ENCODE assay signal across 19 cellular contexts in the genomic region with DNA sequence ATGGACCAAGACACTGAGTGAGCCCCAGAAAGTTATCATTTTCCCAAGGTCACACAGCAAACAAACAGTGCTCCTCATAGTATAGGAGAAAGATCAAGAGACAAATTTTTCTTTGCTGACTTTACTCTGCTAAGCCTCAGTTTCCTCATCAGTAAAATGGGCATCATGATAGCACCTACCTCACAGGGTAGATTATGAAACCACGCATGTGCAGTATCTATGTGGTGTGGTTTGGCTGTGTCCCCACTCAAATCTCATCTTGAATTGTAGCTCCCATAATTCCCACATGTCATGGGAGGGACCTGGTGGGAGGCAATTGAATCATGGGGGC. TPM values are rescaled to one million over a fixed set of nuclear protein-coding genes. Genes with fewer than 3 reads are reported as not detected.
DNase-seq lines count a peak whose midpoint lies in the region; ATAC-seq, FAIRE-seq and TF ChIP-seq lines count a peak whose summit lies in the region.
"Had no signal": no experiment of that assay in that cellular context is flagged by ENCODE, and none has a peak within 500 bp of the region (broad histone marks: within the 10 kb centered on the region; RNA-seq: fewer than 3 reads in every experiment).

No MANE protein-coding gene starts in this region.

- CTCF ChIA-PET in HepG2 (lab: Yijun Ruan, JAX; ENCODE audit: low intra/inter-chr PET ratio, low total read pairs) (no interaction called here), K562 (lab: Yijun Ruan, JAX; ENCODE audit: low intra/inter-chr PET ratio) (no interaction called here)

- H3K4me1 ChIP-seq in HepG2 (ENCODE audit: insufficient read depth, low read length) (peaks cover 22% of the 10 kb centered on the region), right lobe of liver (peaks cover 0 to 34% (median 8%) of the 10 kb centered on the region in 4 donors), MM.1S (ENCODE audit: low read length) (peaks cover 11% of the 10 kb centered on the region), K562 (replicated peaks in 1 of 2; ENCODE audit: control insufficient read depth in 2 of 2, insufficient read depth in 2 of 2, low read length in 2 of 2) (peaks cover 2 to 6% of the 10 kb centered on the region in 2 experiments; a peak in 2 of 5 replicates)

- no peaks in the 10 kb centered on the region for H3F3A ChIP-seq in MM.1S (ENCODE audit: insufficient read depth, low read length)

- BruUV-seq in HepG2 (replicated peaks; lab: Mats Ljungman, UMichigan) (no TSS peak), K562 (replicated peaks; lab: Mats Ljungman, UMichigan) (no TSS peak)

- H3K4me2 ChIP-seq in HepG2 (ENCODE audit: low read depth, low read length) (no peak overlapping the region), MM.1S (ENCODE audit: low read depth, low read length) (peak overlapping the region; percentile 41; the same call in 1 of the 2 replicates), K562 (ENCODE audit: insufficient read depth, low read length) (no peak overlapping the region)

- H3K9ac ChIP-seq in HepG2 (ENCODE audit: insufficient read depth, low read depth, low read length) (no peak overlapping the region), MM.1S (ENCODE audit: low read length) (no peak overlapping the region), K562 (ENCODE audit: insufficient read depth in 1 of 2, low read depth in 2 of 2, low read length in 2 of 2) (no peak overlapping the region)

- no peaks in the 10 kb centered on the region for H4K20me1 ChIP-seq in HepG2 (ENCODE audit: insufficient read depth, low read length)
- no peaks in the 10 kb centered on the region for H4K20me1 ChIP-seq in MM.1S (ENCODE audit: insufficient read depth, low read length)
- H4K20me1 ChIP-seq in K562 (replicated peaks; ENCODE audit: control insufficient read depth, insufficient read depth, low read length) = no peaks in the 10 kb centered on the region

- no peaks in the 10 kb centered on the region for H3K9me1 ChIP-seq in K562 (ENCODE audit: control insufficient read depth, insufficient read depth, low read length)

- H3K27ac ChIP-seq in HepG2 (ENCODE audit: extremely low read length, insufficient read depth, low read length) (no peak overlapping the region), right lobe of liver (no peak overlapping the region), MM.1S (ENCODE audit: low read length) (no peak overlapping the region), K562 (ENCODE audit: extremely low read depth, low read depth, low read length) (no peak overlapping the region)

- no peak for DNase-seq in HepG2 (ENCODE audit: low spot score)
- DNase-seq in right lobe of liver = no peak
- DNase-seq in MM.1S = no peak
- no peak for DNase-seq in K562 (ENCODE audit: extremely low read depth in 1 of 4, low spot score in 3 of 4)
- DNase-seq in NCI-H1436 (lab: John Stamatoyannopoulos, UW) = no peak
- DNase-seq: 8988T; BE2C; CD4-positive, CD25-positive, alpha-beta regulatory T cell; CD8-positive, alpha-beta memory T cell; COR-L47; DMS 273 treated with DMSO at 0.1 percent for 48 hours; DMS53; DND-41 had no signal

- H3K27me3 ChIP-seq in HepG2 (ENCODE audit: control insufficient read depth in 1 of 2, insufficient read depth in 2 of 2, low read length in 2 of 2) (no peaks in the 10 kb centered on the region), right lobe of liver (no peaks in the 10 kb centered on the region), MM.1S (replicated peaks; ENCODE audit: insufficient read depth, low read length) (peaks cover 5% of the 10 kb centered on the region; the same call in 1 of the 2 replicates), K562 (ENCODE audit: control insufficient read depth in 2 of 2, insufficient read depth in 2 of 2, low read length in 2 of 2) (peaks cover 2 to 19% of the 10 kb centered on the region in 2 experiments; a peak in 3 of 5 replicates)
- H3K27me3 ChIP-seq: BE2C had no signal

- H3K9me3 ChIP-seq in HepG2 (ENCODE audit: low read length) (no peaks in the 10 kb centered on the region), right lobe of liver (no peaks in the 10 kb centered on the region), MM.1S (replicated peaks; ENCODE audit: insufficient read depth, low read length) (no peaks in the 10 kb centered on the region), K562 (replicated peaks; ENCODE audit: control insufficient read depth, insufficient read depth, low read depth, low read length) (no peaks in the 10 kb centered on the region)
- H3K9me3 ChIP-seq: BE2C, HAP-1 had no signal

- H3K36me3 ChIP-seq in HepG2 (replicated peaks in 1 of 2; ENCODE audit: control insufficient read depth in 1 of 2, insufficient read depth in 2 of 2, low read length in 2 of 2) (no peaks in the 10 kb centered on the region), right lobe of liver (peaks cover 0 to 16% (median 7%) of the 10 kb centered on the region in 4 donors), MM.1S (replicated peaks; ENCODE audit: insufficient read depth, low read length) (no peaks in the 10 kb centered on the region), K562 (ENCODE audit: control insufficient read depth, insufficient read depth, low read length) (no peaks in the 10 kb centered on the region)
- H3K36me3 ChIP-seq: BE2C, HAP-1 had no signal

- no peak overlapping the region for H2AFZ ChIP-seq in HepG2 (ENCODE audit: low read length)
- no peak overlapping the region for H2AFZ ChIP-seq in MM.1S (ENCODE audit: low read length)
- no peak overlapping the region for H2AFZ ChIP-seq in K562 (ENCODE audit: low read depth, low read length)

- WGBS in HepG2 (ENCODE audit: low lambda C conversion rate) = 86% methylated on average over 1 of the region's 1 CpG
- 86% methylated on average over 1 of the region's 1 CpG for WGBS in right lobe of liver (ENCODE audit: insufficient coverage, low coverage, low lambda C conversion rate, missing lambda C conversion rate)
- WGBS in K562 (ENCODE audit: insufficient coverage, low coverage, missing lambda C conversion rate) = 10% methylated on average over 1 of the region's 1 CpG

- ATAC-seq in HepG2 (no peak), right lobe of liver (no peak), K562 (no peak), HG03280 (IDR thresholded peaks at IDR 0.05; ENCODE audit: unreplicated experiment) (no peak), HG02870 (IDR thresholded peaks at IDR 0.05; ENCODE audit: unreplicated experiment) (no peak)
- ATAC-seq: GM12878 had no signal

- H3K79me2 ChIP-seq in HepG2 (ENCODE audit: insufficient read depth, low read length) = no peaks in the 10 kb centered on the region
- H3K79me2 ChIP-seq in MM.1S (ENCODE audit: low read length) = no peaks in the 10 kb centered on the region
- H3K79me2 ChIP-seq in K562 (ENCODE audit: control insufficient read depth, insufficient read depth, low read length) = no peaks in the 10 kb centered on the region

- POLR2A ChIA-PET in HepG2 (lab: Yijun Ruan, JAX) (no interaction called here), K562 (lab: Yijun Ruan, JAX) (interaction anchor here (1.2 to 1.3 kb wide), 2 partner anchors 15 to 21 kb away, joined by 3 to 4 read pairs; no protein-coding TSS in a partner anchor)

- in situ Hi-C loops in HepG2 (cut with HindIII; ENCODE audit: extremely low pct_ligation_motif_present, low pct_unique_long_range_greater_than_20kb) (no loop called here), K562 (cut with MboI) (no loop called here)

- TF ChIP-seq EP300 in HepG2 (IDR thresholded peaks at IDR 0.05; ENCODE audit: low read depth in 2 of 2, low read length in 2 of 2) (no peak), HepG2 (CRISPR knock-in tag; IDR thresholded peaks at IDR 0.05; ENCODE audit: borderline replicate concordance) (no peak), K562 (IDR thresholded peaks at IDR 0.05; ENCODE audit: low read length) (no peak)

- no peak overlapping the region for H3K4me3 ChIP-seq in HepG2 (replicated peaks in 1 of 3; ENCODE audit: insufficient read depth in 1 of 3, low read depth in 2 of 3, low read length in 3 of 3)
- no peak overlapping the region for H3K4me3 ChIP-seq in right lobe of liver
- no peak overlapping the region for H3K4me3 ChIP-seq in MM.1S (ENCODE audit: low read length)
- H3K4me3 ChIP-seq in K562 = no peak overlapping the region
- H3K4me3 ChIP-seq: GM12878, HAP-1 had no signal

- no peak for FAIRE-seq in HepG2 (lab: Jason Lieb, UNC)
- no peak for FAIRE-seq in K562 (lab: Jason Lieb, UNC)
- FAIRE-seq: GM12878 had no signal

- TF ChIP-seq POLR2A in HepG2 (IDR thresholded peaks at IDR 0.05; ENCODE audit: insufficient read depth in 1 of 2, low read depth in 2 of 2, low read length in 2 of 2) = no peak
- no peak for TF ChIP-seq POLR2A in right lobe of liver (IDR thresholded peaks at IDR 0.05)
- TF ChIP-seq POLR2A in K562 (conservative IDR thresholded peaks at IDR 0.05) = no peak

- TF ChIP-seq CTCF in HepG2 (CRISPR knock-in tag; IDR thresholded peaks at IDR 0.05) (no peak), right lobe of liver (IDR thresholded peaks at IDR 0.05) (no peak), MM.1S (IDR thresholded peaks at IDR 0.05; ENCODE audit: low read length) (no peak), K562 (IDR thresholded peaks at IDR 0.05 in 2 of 3, conservative IDR thresholded peaks at IDR 0.05 in 1 of 3; ENCODE audit: insufficient read depth in 2 of 3, low read depth in 1 of 3, low read length in 3 of 3) (no peak)

- intact Hi-C loops in HepG2 (cut with micrococcal nuclease; ENCODE audit: unreplicated experiment) = no loop called here
- intact Hi-C loops in right lobe of liver (cut with DNase I) = no loop called here
- intact Hi-C loops in K562 (cut with micrococcal nuclease) = no loop called here

- TF ChIP-seq RAD21 in HepG2 (CRISPR knock-in tag; IDR thresholded peaks at IDR 0.05) = no peak
- TF ChIP-seq RAD21 in K562 (CRISPR knock-in tag; conservative IDR thresholded peaks at IDR 0.05 in 1 of 2, IDR thresholded peaks at IDR 0.05 in 1 of 2) = no peak

- H3K9me2 ChIP-seq in MM.1S (replicated peaks; ENCODE audit: insufficient read depth, low read length) = no peaks in the 10 kb centered on the region

RNA-seq across cellular contexts. Expression of gene PINK1, which starts 16.1 kb away (rescaled TPM):
- total RNA-seq in HepG2 (2016; rRNA removed; fragmentation: Illumina TruSeq; extraction: Trizol) = 13.1 and 15.3 TPM in 2 replicates
- 5.6 and 6.1 TPM in 2 replicates for total RNA-seq in HepG2 (2016; cell fraction: cytosol; rRNA removed; fragmentation: Illumina TruSeq; extraction: Trizol; ENCODE audit: low read depth)
- total RNA-seq in HepG2 (2016; cell fraction: insoluble cytoplasmic fraction; rRNA removed; fragmentation: Illumina TruSeq; extraction: Trizol) = 13.5 and 15.3 TPM in 2 replicates
- 11.1 and 11.3 TPM in 2 replicates for total RNA-seq in HepG2 (2016; cell fraction: membrane; rRNA removed; fragmentation: Illumina TruSeq; extraction: Trizol)
- 6.6 and 7.9 TPM in 2 replicates for total RNA-seq in HepG2 (2016; cell fraction: nucleus; rRNA removed; fragmentation: Illumina TruSeq; extraction: Trizol)
- polyA plus RNA-seq in HepG2 (2011; rRNA removed) = 16.1 and 22.2 TPM in 2 replicates
- polyA plus RNA-seq in HepG2 (2011; cell fraction: cytosol; rRNA removed) = 18.4 and 20.0 TPM in 2 replicates
- polyA plus RNA-seq in HepG2 (2011; cell fraction: nucleus; rRNA removed) = 9.4 and 14.0 TPM in 2 replicates
- 16.1 and 27.7 TPM in 2 replicates for polyA plus RNA-seq in HepG2 (2012)
- polyA plus RNA-seq in HepG2 (2016; cell fraction: cytosol; fragmentation: Illumina TruSeq; extraction: Trizol; ENCODE audit: low read depth) = 5.1 and 5.5 TPM in 2 replicates
- 11.4 and 13.0 TPM in 2 replicates for polyA plus RNA-seq in HepG2 (2016; cell fraction: insoluble cytoplasmic fraction; fragmentation: Illumina TruSeq; extraction: Trizol; ENCODE audit: low read depth)
- 6.7 and 7.8 TPM in 2 replicates for polyA plus RNA-seq in HepG2 (2016; cell fraction: membrane; fragmentation: Illumina TruSeq; extraction: Trizol; ENCODE audit: low read depth)
- 7.1 and 7.2 TPM in 2 replicates for polyA plus RNA-seq in HepG2 (2016; cell fraction: nucleus; fragmentation: Illumina TruSeq; extraction: Trizol; ENCODE audit: insufficient read depth, low read depth)
- 18.7 and 37.0 TPM in 2 replicates for polyA minus RNA-seq in HepG2 (2011; rRNA and poly(A)+ RNA removed; ENCODE audit: low replicate concordance)
- polyA minus RNA-seq in HepG2 (2011; cell fraction: cytosol; rRNA and poly(A)+ RNA removed) = 6.9 and 10.6 TPM in 2 replicates
- 5.0 and 6.5 TPM in 2 replicates for polyA minus RNA-seq in HepG2 (2011; cell fraction: nucleus; rRNA and poly(A)+ RNA removed)
- 10 to 100 TPM; 67.3 to 94.1 (median 83.0) TPM for total RNA-seq in right lobe of liver
- total RNA-seq in K562 (2011; cell fraction: chromatin; rRNA removed; ENCODE audit: low replicate concordance) = 7.4 and 10.6 TPM in 2 replicates
- 5.8 and 8.2 TPM in 2 replicates for total RNA-seq in K562 (2011; cell fraction: nucleolus; rRNA removed)
- total RNA-seq in K562 (2011; cell fraction: nucleoplasm; rRNA removed) = 7.4 and 8.1 TPM in 2 replicates
- 11.3 and 12.9 TPM in 2 replicates for total RNA-seq in K562 (2014; rRNA removed)
- total RNA-seq in K562 (2014; rRNA removed; fragmentation: Illumina TruSeq; extraction: Trizol) = 5.7 and 6.2 TPM in 2 replicates
- total RNA-seq in K562 (2015; rRNA removed; fragmentation: Illumina TruSeq; extraction: Trizol) = 5.9 and 6.5 TPM in 2 replicates
- 9.3 and 9.5 TPM in 2 replicates for total RNA-seq in K562 (2021)
- 6.8 and 9.3 TPM in 2 replicates for polyA plus RNA-seq in K562 (2011; rRNA removed)
- 8.0 and 11.3 TPM in 2 replicates for polyA plus RNA-seq in K562 (2011; cell fraction: cytosol; rRNA removed)
- polyA plus RNA-seq in K562 (2011; cell fraction: nucleus; rRNA removed) = 5.3 and 5.6 TPM in 2 replicates
- polyA plus RNA-seq in K562 (2012) = 9.1 and 27.2 TPM in 2 replicates
- 7.6 and 9.9 TPM in 2 replicates for polyA plus RNA-seq in K562 (2014; fragmentation: Illumina TruSeq; extraction: Trizol)
- polyA plus RNA-seq in K562 (2014; fragmentation: Nextera tagmentation; extraction: Ambion mirVana) = 1 to 10 TPM; 1.5 to 2.2 TPM
- 10.2 and 10.5 TPM in 2 replicates for polyA plus RNA-seq in K562 (2014; rRNA removed)
- polyA minus RNA-seq in K562 (2011; rRNA and poly(A)+ RNA removed) = 4.9 TPM in 2 replicates
- polyA minus RNA-seq in K562 (2011; cell fraction: cytosol; rRNA and poly(A)+ RNA removed) = 3.1 and 4.2 TPM in 2 replicates
- 1.5 and 2.2 TPM in 2 replicates for polyA minus RNA-seq in K562 (2011; cell fraction: nucleus; rRNA and poly(A)+ RNA removed)

RNA-seq across cellular contexts. Expression of gene CDA, which starts 28.2 kb away (rescaled TPM):
- 0.66 and 0.72 TPM in 2 replicates for total RNA-seq in HepG2 (2016; rRNA removed; fragmentation: Illumina TruSeq; extraction: Trizol)
- total RNA-seq in HepG2 (2016; cell fraction: cytosol; rRNA removed; fragmentation: Illumina TruSeq; extraction: Trizol; ENCODE audit: low read depth) = 0.40 and 0.62 TPM in 2 replicates
- total RNA-seq in HepG2 (2016; cell fraction: insoluble cytoplasmic fraction; rRNA removed; fragmentation: Illumina TruSeq; extraction: Trizol) = 0.26 and 0.98 TPM in 2 replicates
- 0.71 and 1.00 TPM in 2 replicates for total RNA-seq in HepG2 (2016; cell fraction: membrane; rRNA removed; fragmentation: Illumina TruSeq; extraction: Trizol)
- not detected in 2 replicates for total RNA-seq in HepG2 (2016; cell fraction: nucleus; rRNA removed; fragmentation: Illumina TruSeq; extraction: Trizol)
- 2.1 and 5.2 TPM in 2 replicates for polyA plus RNA-seq in HepG2 (2011; rRNA removed)
- 5.2 and 6.4 TPM in 2 replicates for polyA plus RNA-seq in HepG2 (2011; cell fraction: cytosol; rRNA removed)
- polyA plus RNA-seq in HepG2 (2011; cell fraction: nucleus; rRNA removed) = 1.3 and 1.6 TPM in 2 replicates
- polyA plus RNA-seq in HepG2 (2012) = 4.3 and 8.5 TPM in 2 replicates
- polyA plus RNA-seq in HepG2 (2016; cell fraction: cytosol; fragmentation: Illumina TruSeq; extraction: Trizol; ENCODE audit: low read depth) = 2.2 and 2.3 TPM in 2 replicates
- 1.2 and 1.3 TPM in 2 replicates for polyA plus RNA-seq in HepG2 (2016; cell fraction: insoluble cytoplasmic fraction; fragmentation: Illumina TruSeq; extraction: Trizol; ENCODE audit: low read depth)
- polyA plus RNA-seq in HepG2 (2016; cell fraction: membrane; fragmentation: Illumina TruSeq; extraction: Trizol; ENCODE audit: low read depth) = 2.1 TPM in 2 replicates
- polyA plus RNA-seq in HepG2 (2016; cell fraction: nucleus; fragmentation: Illumina TruSeq; extraction: Trizol; ENCODE audit: insufficient read depth, low read depth) = 0.87 and 0.89 TPM in 2 replicates
- 2.3 and 70.1 TPM in 2 replicates for polyA minus RNA-seq in HepG2 (2011; rRNA and poly(A)+ RNA removed; ENCODE audit: low replicate concordance)
- polyA minus RNA-seq in HepG2 (2011; cell fraction: cytosol; rRNA and poly(A)+ RNA removed) = 1.9 and 6.0 TPM in 2 replicates
- 0.64 TPM in 1 of 2 replicates, not detected in the other for polyA minus RNA-seq in HepG2 (2011; cell fraction: nucleus; rRNA and poly(A)+ RNA removed)
- total RNA-seq in right lobe of liver = 10 to 100 TPM; 12.6 to 33.8 (median 24.5) TPM
- not detected in 2 replicates for total RNA-seq in K562 (2011; cell fraction: chromatin; rRNA removed; ENCODE audit: low replicate concordance)
- total RNA-seq in K562 (2011; cell fraction: nucleolus; rRNA removed) = not detected in 2 replicates
- total RNA-seq in K562 (2011; cell fraction: nucleoplasm; rRNA removed) = not detected in 2 replicates
- not detected in 2 replicates for total RNA-seq in K562 (2014; rRNA removed)
- not detected in 2 replicates for total RNA-seq in K562 (2014; rRNA removed; fragmentation: Illumina TruSeq; extraction: Trizol)
- not detected in 2 replicates for total RNA-seq in K562 (2015; rRNA removed; fragmentation: Illumina TruSeq; extraction: Trizol)
- not detected in 2 replicates for total RNA-seq in K562 (2021)
- not detected in 2 replicates for polyA plus RNA-seq in K562 (2011; rRNA removed)
- polyA plus RNA-seq in K562 (2011; cell fraction: cytosol; rRNA removed) = not detected in 2 replicates
- not detected in 2 replicates for polyA plus RNA-seq in K562 (2011; cell fraction: nucleus; rRNA removed)
- polyA plus RNA-seq in K562 (2012) = 0.10 TPM in 1 of 2 replicates, not detected in the other
- polyA plus RNA-seq in K562 (2014; fragmentation: Illumina TruSeq; extraction: Trizol) = not detected in 2 replicates
- polyA plus RNA-seq in K562 (2014; fragmentation: Nextera tagmentation; extraction: Ambion mirVana) = not detected
- polyA plus RNA-seq in K562 (2014; rRNA removed) = 0.12 TPM in 1 of 2 replicates, not detected in the other
- not detected in 2 replicates for polyA minus RNA-seq in K562 (2011; rRNA and poly(A)+ RNA removed)
- 1.9 TPM in 1 of 2 replicates, not detected in the other for polyA minus RNA-seq in K562 (2011; cell fraction: cytosol; rRNA and poly(A)+ RNA removed)
- not detected in 2 replicates for polyA minus RNA-seq in K562 (2011; cell fraction: nucleus; rRNA and poly(A)+ RNA removed)
- total RNA-seq: CD4-positive, CD25-positive, alpha-beta regulatory T cell; CD8-positive, alpha-beta memory T cell; G401; GM12878; H4 had no signal
- polyA plus RNA-seq: CD8-positive, alpha-beta memory T cell; GM12878 had no signal

RNA-seq across cellular contexts. Expression of gene DDOST, which starts 44.0 kb away (rescaled TPM):
- total RNA-seq in HepG2 (2016; rRNA removed; fragmentation: Illumina TruSeq; extraction: Trizol) = 167 and 335 TPM in 2 replicates
- total RNA-seq in HepG2 (2016; cell fraction: cytosol; rRNA removed; fragmentation: Illumina TruSeq; extraction: Trizol; ENCODE audit: low read depth) = 55.5 and 58.3 TPM in 2 replicates
- 152 and 344 TPM in 2 replicates for total RNA-seq in HepG2 (2016; cell fraction: insoluble cytoplasmic fraction; rRNA removed; fragmentation: Illumina TruSeq; extraction: Trizol)
- total RNA-seq in HepG2 (2016; cell fraction: membrane; rRNA removed; fragmentation: Illumina TruSeq; extraction: Trizol) = 109 and 116 TPM in 2 replicates
- 220 and 261 TPM in 2 replicates for total RNA-seq in HepG2 (2016; cell fraction: nucleus; rRNA removed; fragmentation: Illumina TruSeq; extraction: Trizol)
- polyA plus RNA-seq in HepG2 (2011; rRNA removed) = 485 and 494 TPM in 2 replicates
- polyA plus RNA-seq in HepG2 (2011; cell fraction: cytosol; rRNA removed) = 512 and 565 TPM in 2 replicates
- 123 and 124 TPM in 2 replicates for polyA plus RNA-seq in HepG2 (2011; cell fraction: nucleus; rRNA removed)
- 190 and 241 TPM in 2 replicates for polyA plus RNA-seq in HepG2 (2012)
- 62.9 and 71.0 TPM in 2 replicates for polyA plus RNA-seq in HepG2 (2016; cell fraction: cytosol; fragmentation: Illumina TruSeq; extraction: Trizol; ENCODE audit: low read depth)
- 137 and 148 TPM in 2 replicates for polyA plus RNA-seq in HepG2 (2016; cell fraction: insoluble cytoplasmic fraction; fragmentation: Illumina TruSeq; extraction: Trizol; ENCODE audit: low read depth)
- polyA plus RNA-seq in HepG2 (2016; cell fraction: membrane; fragmentation: Illumina TruSeq; extraction: Trizol; ENCODE audit: low read depth) = 92.2 and 98.9 TPM in 2 replicates
- polyA plus RNA-seq in HepG2 (2016; cell fraction: nucleus; fragmentation: Illumina TruSeq; extraction: Trizol; ENCODE audit: insufficient read depth, low read depth) = 331 and 354 TPM in 2 replicates
- polyA minus RNA-seq in HepG2 (2011; rRNA and poly(A)+ RNA removed; ENCODE audit: low replicate concordance) = 116 and 435 TPM in 2 replicates
- 152 TPM in 2 replicates for polyA minus RNA-seq in HepG2 (2011; cell fraction: cytosol; rRNA and poly(A)+ RNA removed)
- polyA minus RNA-seq in HepG2 (2011; cell fraction: nucleus; rRNA and poly(A)+ RNA removed) = 85.1 and 101 TPM in 2 replicates
- total RNA-seq in right lobe of liver = 100 to 1,000 TPM in 3 of 6 experiments, 10 to 100 TPM in 3; 53.0 to 132 (median 100) TPM
- 175 and 296 TPM in 2 replicates for total RNA-seq in K562 (2011; cell fraction: chromatin; rRNA removed; ENCODE audit: low replicate concordance)
- total RNA-seq in K562 (2011; cell fraction: nucleolus; rRNA removed) = 446 and 467 TPM in 2 replicates
- 312 and 382 TPM in 2 replicates for total RNA-seq in K562 (2011; cell fraction: nucleoplasm; rRNA removed)
- total RNA-seq in K562 (2014; rRNA removed) = 209 and 254 TPM in 2 replicates
- 148 and 173 TPM in 2 replicates for total RNA-seq in K562 (2014; rRNA removed; fragmentation: Illumina TruSeq; extraction: Trizol)
- total RNA-seq in K562 (2015; rRNA removed; fragmentation: Illumina TruSeq; extraction: Trizol) = 240 and 241 TPM in 2 replicates
- 204 and 214 TPM in 2 replicates for total RNA-seq in K562 (2021)
- 260 and 287 TPM in 2 replicates for polyA plus RNA-seq in K562 (2011; rRNA removed)
- 342 and 406 TPM in 2 replicates for polyA plus RNA-seq in K562 (2011; cell fraction: cytosol; rRNA removed)
- polyA plus RNA-seq in K562 (2011; cell fraction: nucleus; rRNA removed) = 69.7 and 99.0 TPM in 2 replicates
- polyA plus RNA-seq in K562 (2012) = 227 and 356 TPM in 2 replicates
- 255 and 267 TPM in 2 replicates for polyA plus RNA-seq in K562 (2014; fragmentation: Illumina TruSeq; extraction: Trizol)
- polyA plus RNA-seq in K562 (2014; fragmentation: Nextera tagmentation; extraction: Ambion mirVana) = 100 to 1,000 TPM; 185 to 306 TPM
- 222 and 268 TPM in 2 replicates for polyA plus RNA-seq in K562 (2014; rRNA removed)
- 217 and 219 TPM in 2 replicates for polyA minus RNA-seq in K562 (2011; rRNA and poly(A)+ RNA removed)
- 93.0 and 124 TPM in 2 replicates for polyA minus RNA-seq in K562 (2011; cell fraction: cytosol; rRNA and poly(A)+ RNA removed)
- 35.7 and 64.2 TPM in 2 replicates for polyA minus RNA-seq in K562 (2011; cell fraction: nucleus; rRNA and poly(A)+ RNA removed)

Comparison
In these comparisons a context has a peak if more than half of its experiments do, and no peak if none do; other contexts are left out.
1. RNA of gene CDA, which starts 28.2 kb away (total RNA-seq): 12.6 to 33.8 TPM in right lobe of liver; 0.26 to 1.00 TPM in HepG2 and not detected in K562; every median in the first group is over 4 times any median in the second.
2. Of the 241 proteins assayed by ChIP-seq in both HepG2 and K562: peak only in HepG2: none; only in K562: ADNP, CBX1, CC2D1A, CHD4, HDAC2, KDM1A and 2 more; in both: none; in neither: 233.